ENCODE assay signal across 9 cellular contexts in genomic region chr4:98518555-98519267, GRCh38.
A peak's percentile ranks its signal among the peaks of the same experiment; 100 is the strongest.
DNase-seq lines count a peak whose midpoint lies in the region; ATAC-seq lines count a peak whose summit lies in the region.
"Had no signal": no experiment of that assay in that cellular context is flagged by ENCODE, and none has a peak within 500 bp of the region (broad histone marks: within the 10 kb centered on the region; RNA-seq: fewer than 3 reads in every experiment).

No MANE protein-coding gene starts in this region.

- peak; percentile 98 for ATAC-seq in GM18502 (IDR thresholded peaks at IDR 0.05; ENCODE audit: poor library complexity, unreplicated experiment)
- ATAC-seq in GM21515 (IDR thresholded peaks at IDR 0.05; ENCODE audit: unreplicated experiment) = peak; percentile 96
- ATAC-seq in HG03354 (IDR thresholded peaks at IDR 0.05; ENCODE audit: poor library complexity, severe bottlenecking, unreplicated experiment) = peak; percentile 96
- ATAC-seq in esophagus mucosa = peak; percentile 40

- DNase-seq in activated gamma-delta T cell treated with Interleukin-2 at 50 U/mL for 16 hours (no peak), hepatic stellate cell (ENCODE audit: low spot score) (no peak), NCI-H345 (lab: John Stamatoyannopoulos, UW) (no peak)
- DNase-seq in stimulated activated CD4-positive, alpha-beta T cell treated with anti-CD3 and anti-CD28 coated beads, Interleukin-12 subunit alpha, Interleukin-12 subunit beta, amount 100 ng/mL, for 4 hours = no peak
- DNase-seq: NCI-H1092 had no signal

Comparison
In these comparisons a context has a peak if more than half of its experiments do, and no peak if none do; other contexts are left out.
1. ATAC-seq: peak in every context shown above with its lines; median percentile 98 in GM18502; 96 in GM21515; 96 in HG03354; 40 in esophagus mucosa.